Comparison of ENCODE assay signal across 8 cellular contexts in genomic region chr3:89113887-89114840, GRCh38. TPM values are rescaled to one million over a fixed set of nuclear protein-coding genes. Genes with fewer than 3 reads are reported as not detected.
DNase-seq lines count a peak whose midpoint lies in the region; ATAC-seq, FAIRE-seq and TF ChIP-seq lines count a peak whose summit lies in the region.

No MANE protein-coding gene starts in this region.

- H3K4me1 ChIP-seq in keratinocyte (ENCODE audit: control insufficient read depth, extremely low read depth, insufficient read depth, low read length) = peaks cover 10% of the 10 kb centered on the region
- peaks cover 0 to 12% (median 8%) of the 10 kb centered on the region in 6 donors for H3K4me1 ChIP-seq in spleen

- TF ChIP-seq CTCF in C4-2B (conservative IDR thresholded peaks at IDR 0.05) = peak; percentile 58
- peak; percentile 66 to 97 (median 96) for TF ChIP-seq CTCF in keratinocyte (optimal IDR thresholded peaks at IDR 0.05 in 1 of 3, IDR thresholded peaks at IDR 0.05 in 1 of 3, conservative IDR thresholded peaks at IDR 0.05 in 1 of 3; ENCODE audit: extremely low read depth in 1 of 3, insufficient read depth in 2 of 3, low read length in 3 of 3)
- TF ChIP-seq CTCF in spleen (IDR thresholded peaks at IDR 0.05 in 8 of 11, conservative IDR thresholded peaks at IDR 0.05 in 3 of 11) = peak in 6 of 11 experiments; percentile 10 to 58 (median 38)

- H3K4me3 ChIP-seq in keratinocyte (ENCODE audit: control insufficient read depth in 2 of 3, extremely low read depth in 1 of 3, insufficient read depth in 2 of 3, low read depth in 1 of 3, low read length in 3 of 3) = peak overlapping the region; percentile 28 to 69 (median 66)
- H3K4me3 ChIP-seq in spleen = peak overlapping the region in 7 of 8 donors; percentile 15 to 66 (median 29)

- H3K9ac ChIP-seq in keratinocyte (ENCODE audit: control insufficient read depth, extremely low read depth, insufficient read depth, low read length) = peak overlapping the region; percentile 16

- no peaks in the 10 kb centered on the region for H3K79me2 ChIP-seq in keratinocyte (ENCODE audit: control insufficient read depth, insufficient read depth, low read length)

- no peaks in the 10 kb centered on the region for H3K9me1 ChIP-seq in keratinocyte (ENCODE audit: control insufficient read depth, extremely low read depth, insufficient read depth, low read length)

- H3K36me3 ChIP-seq in keratinocyte (ENCODE audit: control insufficient read depth in 2 of 2, extremely low read depth in 1 of 2, insufficient read depth in 2 of 2, low read length in 2 of 2) (no peaks in the 10 kb centered on the region), spleen (no peaks in the 10 kb centered on the region)

- ATAC-seq in GM19324 (IDR thresholded peaks at IDR 0.05; ENCODE audit: low FRiP score, unreplicated experiment) (peak; percentile 82), HG03280 (IDR thresholded peaks at IDR 0.05; ENCODE audit: unreplicated experiment) (peak; percentile 85)

- dilution Hi-C loops in keratinocyte (cut with MboI; ENCODE audit: extremely low pct_ligation_motif_present, low sequenced_read_pairs) = no loop called here

- peak overlapping the region; percentile 91 for H3K4me2 ChIP-seq in keratinocyte (ENCODE audit: control insufficient read depth, extremely low read depth, insufficient read depth, low read depth, low read length)

- peak overlapping the region; percentile 92 for H2AFZ ChIP-seq in keratinocyte (ENCODE audit: control insufficient read depth, low read length)

- intact Hi-C loops in spleen (cut with DNase I; ENCODE audit: low total_unique reads) = no loop called here

- H4K20me1 ChIP-seq in keratinocyte (ENCODE audit: control insufficient read depth, extremely low read depth, insufficient read depth, low read length) = no peaks in the 10 kb centered on the region

- H3K27ac ChIP-seq in C4-2B = peak overlapping the region; percentile 11; the same call in 1 of the 2 replicates
- no peak overlapping the region for H3K27ac ChIP-seq in keratinocyte (ENCODE audit: control insufficient read depth, insufficient read depth, low read length)
- H3K27ac ChIP-seq in spleen = no peak overlapping the region

- no peaks in the 10 kb centered on the region for H3K27me3 ChIP-seq in keratinocyte (ENCODE audit: control insufficient read depth, extremely low read depth, insufficient read depth, low read length)
- H3K27me3 ChIP-seq in spleen (replicated peaks in 1 of 7) = peaks cover 0 to 50% (median 6%) of the 10 kb centered on the region in 7 donors

- no peak for TF ChIP-seq POLR2A in spleen (IDR thresholded peaks at IDR 0.05)

- WGBS in spleen, 5 donors = 5 to 7% (median 5%) methylated on average over 29 to 42 of the region's 42 CpGs

- DNase-seq in SHP77 (lab: John Stamatoyannopoulos, UW) = peak; percentile 82 to 84
- peak; percentile 25 for DNase-seq in cerebellar cortex (ENCODE audit: low spot score)
- DNase-seq in keratinocyte (ENCODE audit: low read depth, low spot score) = no peak
- peak; percentile 82 for DNase-seq in spleen
- DNase-seq in HuH-7.5 (ENCODE audit: low spot score) = no peak

- H3K9me3 ChIP-seq in keratinocyte (ENCODE audit: control insufficient read depth, low read depth, low read length) = no peaks in the 10 kb centered on the region
- no peaks in the 10 kb centered on the region for H3K9me3 ChIP-seq in spleen

- FAIRE-seq in keratinocyte (lab: Jason Lieb, UNC) = peak; percentile 86

RNA-seq across cellular contexts. Expression of gene EPHA3, which starts 6.7 kb away (rescaled TPM):
- 0.02 to 0.52 TPM (median 0.13 TPM) in 3 replicates for polyA plus RNA-seq in keratinocyte
- polyA plus RNA-seq in keratinocyte (2011; ENCODE audit: low read depth) = not detected
- polyA plus RNA-seq in keratinocyte (2011; cell fraction: cytosol; rRNA removed) = 0.03 and 0.05 TPM in 2 replicates
- 0.17 and 0.20 TPM in 2 replicates for polyA plus RNA-seq in keratinocyte (2011; cell fraction: nucleus; rRNA removed)
- 0.01 and 0.03 TPM in 2 replicates for polyA plus RNA-seq in keratinocyte (2012; ENCODE audit: low replicate concordance)
- 0.42 to 1.6 TPM in 2 of 3 replicates, not detected in the other for polyA minus RNA-seq in keratinocyte
- not detected for polyA minus RNA-seq in keratinocyte (2011; cell fraction: cytosol; rRNA and poly(A)+ RNA removed)
- polyA minus RNA-seq in keratinocyte (2011; cell fraction: nucleus; rRNA and poly(A)+ RNA removed) = 0.32 and 0.78 TPM in 2 replicates
- total RNA-seq in spleen = 1 to 10 TPM in 4 of 7 donors, under 1 TPM in 3; 0.52 to 1.2 (median 1.0) TPM
- polyA plus RNA-seq in spleen = under 1 TPM; 0.07 to 0.35 (median 0.15) TPM

Comparison
In these comparisons a context has a peak if more than half of its experiments do, and no peak if none do; other contexts are left out.
1. CTCF ChIP-seq: peak in every context shown above with its lines; median percentile 96 in keratinocyte; 58 in C4-2B; 38 in spleen.
2. DNase-seq: peak in SHP77 (2 of 2), cerebellar cortex (single experiment) and spleen (single experiment); none in keratinocyte (single experiment) and HuH-7.5 (single experiment).